1 cellular context compared by ENCODE assay signal in the genomic region with DNA sequence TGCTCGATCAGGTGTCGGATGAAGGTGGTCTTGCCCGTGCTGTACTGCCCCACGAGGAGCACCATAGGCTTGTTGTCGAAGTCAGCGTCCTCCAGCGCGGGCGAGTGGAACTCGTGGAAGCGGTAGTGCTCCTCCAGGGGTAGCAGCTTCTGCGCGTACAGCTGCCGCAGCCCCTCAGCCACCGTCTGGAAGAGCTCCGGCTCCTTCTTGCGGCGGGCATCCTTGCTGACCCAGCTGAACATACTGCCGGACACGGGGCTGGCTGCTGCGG.
TF ChIP-seq lines count a peak whose summit lies in the region.

No MANE protein-coding gene starts in this region.

TF ChIP-seq in K562, 482 proteins besides CTCF, POLR2A, EP300 and RAD21 (continues in another document):
- TF ChIP-seq ZFP36 (IDR thresholded peaks at IDR 0.05; ENCODE audit: low read depth, low read length, partially characterized antibody) (no peak), CSDE1 (IDR thresholded peaks at IDR 0.05) (no peak), MTA3 (IDR thresholded peaks at IDR 0.05; ENCODE audit: borderline replicate concordance) (peak; percentile 75; the same call in 1 of the 2 replicates), BRCA1 (IDR thresholded peaks at IDR 0.05) (no peak), BRCA1 (CRISPR knock-in tag; IDR thresholded peaks at IDR 0.05) (no peak), ETV5 (CRISPR knock-in tag; IDR thresholded peaks at IDR 0.05; ENCODE audit: low read depth) (no peak; the same call in 1 of the 2 replicates), L3MBTL2 (IDR thresholded peaks at IDR 0.05) (peak; percentile 60), ZNF408 (CRISPR knock-in tag; IDR thresholded peaks at IDR 0.05; ENCODE audit: low read depth) (no peak), MBD2 (IDR thresholded peaks at IDR 0.05; ENCODE audit: borderline replicate concordance, low read depth) (no peak), E2F3 (CRISPR knock-in tag; IDR thresholded peaks at IDR 0.05) (0 out of 2 replicates have a peak, but pooled peaks have one; percentile 61), ZNF175 (CRISPR knock-in tag; IDR thresholded peaks at IDR 0.05; ENCODE audit: low read depth) (no peak), RBBP5 (IDR thresholded peaks at IDR 0.05; ENCODE audit: borderline replicate concordance, insufficient read depth, low read length, poor library complexity, severe bottlenecking) (peak; percentile 72), HSF4 (CRISPR knock-in tag; IDR thresholded peaks at IDR 0.05; ENCODE audit: borderline replicate concordance) (no peak), STAT5B (CRISPR knock-in tag; IDR thresholded peaks at IDR 0.05) (no peak), RFX1 (IDR thresholded peaks at IDR 0.05) (no peak), MEF2D (tag; conservative IDR thresholded peaks at IDR 0.05; ENCODE audit: low read depth) (no peak), ZNF699 (CRISPR knock-in tag; IDR thresholded peaks at IDR 0.05; ENCODE audit: insufficient replicate concordance) (no peak), HDAC1 (IDR thresholded peaks at IDR 0.05) (peak in 1 of 2 experiments; percentile 85; a peak in 1 of 4 replicates), SMAD1 (IDR thresholded peaks at IDR 0.05; ENCODE audit: low read depth, low read length, partially characterized antibody) (no peak), SMARCA4 (IDR thresholded peaks at IDR 0.05) (no peak), ZNF212 (CRISPR knock-in tag; IDR thresholded peaks at IDR 0.05) (0 out of 2 replicates have a peak, but pooled peaks have one; percentile 55), HEY1 (CRISPR knock-in tag; IDR thresholded peaks at IDR 0.05; ENCODE audit: borderline replicate concordance) (no peak), YBX1 (IDR thresholded peaks at IDR 0.05) (no peak), MCM5 (IDR thresholded peaks at IDR 0.05; ENCODE audit: low read depth) (no peak), ZBTB7A (IDR thresholded peaks at IDR 0.05; ENCODE audit: borderline replicate concordance, control insufficient read depth, low read depth, low read length) (no peak), SLC30A9 (CRISPR knock-in tag; IDR thresholded peaks at IDR 0.05) (no peak), KLF13 (tag; IDR thresholded peaks at IDR 0.05; ENCODE audit: borderline replicate concordance, low read depth) (0 out of 2 replicates have a peak, but pooled peaks have one; percentile 20), ZNF121 (CRISPR knock-in tag; conservative IDR thresholded peaks at IDR 0.05) (no peak), PHTF2 (CRISPR knock-in tag; IDR thresholded peaks at IDR 0.05) (no peak), HDAC2 (IDR thresholded peaks at IDR 0.05) (peak; percentile 41; the same call in 1 of the 2 replicates), GABPA (tag; conservative IDR thresholded peaks at IDR 0.05; ENCODE audit: low read depth) (no peak), MIER1 (IDR thresholded peaks at IDR 0.05; ENCODE audit: low read depth) (no peak), NUFIP1 (IDR thresholded peaks at IDR 0.05; ENCODE audit: partially characterized antibody) (no peak), FOXK1 (CRISPR knock-in tag; IDR thresholded peaks at IDR 0.05; ENCODE audit: borderline replicate concordance) (peak; percentile 96), KAT7 (CRISPR knock-in tag; IDR thresholded peaks at IDR 0.05; ENCODE audit: borderline replicate concordance) (peak; percentile 65; the same call in 1 of the 2 replicates)
- TF ChIP-seq, protein P1, sequence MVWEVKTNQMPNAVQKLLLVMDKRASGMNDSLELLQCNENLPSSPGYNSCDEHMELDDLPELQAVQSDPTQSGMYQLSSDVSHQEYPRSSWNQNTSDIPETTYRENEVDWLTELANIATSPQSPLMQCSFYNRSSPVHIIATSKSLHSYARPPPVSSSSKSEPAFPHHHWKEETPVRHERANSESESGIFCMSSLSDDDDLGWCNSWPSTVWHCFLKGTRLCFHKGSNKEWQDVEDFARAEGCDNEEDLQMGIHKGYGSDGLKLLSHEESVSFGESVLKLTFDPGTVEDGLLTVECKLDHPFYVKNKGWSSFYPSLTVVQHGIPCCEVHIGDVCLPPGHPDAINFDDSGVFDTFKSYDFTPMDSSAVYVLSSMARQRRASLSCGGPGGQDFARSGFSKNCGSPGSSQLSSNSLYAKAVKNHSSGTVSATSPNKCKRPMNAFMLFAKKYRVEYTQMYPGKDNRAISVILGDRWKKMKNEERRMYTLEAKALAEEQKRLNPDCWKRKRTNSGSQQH (CRISPR knock-in tag; IDR thresholded peaks at IDR 0.05): 0 out of 2 replicates have a peak, but pooled peaks have one; percentile 19
- TF ChIP-seq, protein P2, sequence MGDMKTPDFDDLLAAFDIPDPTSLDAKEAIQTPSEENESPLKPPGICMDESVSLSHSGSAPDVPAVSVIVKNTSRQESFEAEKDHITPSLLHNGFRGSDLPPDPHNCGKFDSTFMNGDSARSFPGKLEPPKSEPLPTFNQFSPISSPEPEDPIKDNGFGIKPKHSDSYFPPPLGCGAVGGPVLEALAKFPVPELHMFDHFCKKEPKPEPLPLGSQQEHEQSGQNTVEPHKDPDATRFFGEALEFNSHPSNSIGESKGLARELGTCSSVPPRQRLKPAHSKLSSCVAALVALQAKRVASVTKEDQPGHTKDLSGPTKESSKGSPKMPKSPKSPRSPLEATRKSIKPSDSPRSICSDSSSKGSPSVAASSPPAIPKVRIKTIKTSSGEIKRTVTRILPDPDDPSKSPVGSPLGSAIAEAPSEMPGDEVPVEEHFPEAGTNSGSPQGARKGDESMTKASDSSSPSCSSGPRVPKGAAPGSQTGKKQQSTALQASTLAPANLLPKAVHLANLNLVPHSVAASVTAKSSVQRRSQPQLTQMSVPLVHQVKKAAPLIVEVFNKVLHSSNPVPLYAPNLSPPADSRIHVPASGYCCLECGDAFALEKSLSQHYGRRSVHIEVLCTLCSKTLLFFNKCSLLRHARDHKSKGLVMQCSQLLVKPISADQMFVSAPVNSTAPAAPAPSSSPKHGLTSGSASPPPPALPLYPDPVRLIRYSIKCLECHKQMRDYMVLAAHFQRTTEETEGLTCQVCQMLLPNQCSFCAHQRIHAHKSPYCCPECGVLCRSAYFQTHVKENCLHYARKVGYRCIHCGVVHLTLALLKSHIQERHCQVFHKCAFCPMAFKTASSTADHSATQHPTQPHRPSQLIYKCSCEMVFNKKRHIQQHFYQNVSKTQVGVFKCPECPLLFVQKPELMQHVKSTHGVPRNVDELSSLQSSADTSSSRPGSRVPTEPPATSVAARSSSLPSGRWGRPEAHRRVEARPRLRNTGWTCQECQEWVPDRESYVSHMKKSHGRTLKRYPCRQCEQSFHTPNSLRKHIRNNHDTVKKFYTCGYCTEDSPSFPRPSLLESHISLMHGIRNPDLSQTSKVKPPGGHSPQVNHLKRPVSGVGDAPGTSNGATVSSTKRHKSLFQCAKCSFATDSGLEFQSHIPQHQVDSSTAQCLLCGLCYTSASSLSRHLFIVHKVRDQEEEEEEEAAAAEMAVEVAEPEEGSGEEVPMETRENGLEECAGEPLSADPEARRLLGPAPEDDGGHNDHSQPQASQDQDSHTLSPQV (IDR thresholded peaks at IDR 0.05): no peak
- TF ChIP-seq, protein P3, sequence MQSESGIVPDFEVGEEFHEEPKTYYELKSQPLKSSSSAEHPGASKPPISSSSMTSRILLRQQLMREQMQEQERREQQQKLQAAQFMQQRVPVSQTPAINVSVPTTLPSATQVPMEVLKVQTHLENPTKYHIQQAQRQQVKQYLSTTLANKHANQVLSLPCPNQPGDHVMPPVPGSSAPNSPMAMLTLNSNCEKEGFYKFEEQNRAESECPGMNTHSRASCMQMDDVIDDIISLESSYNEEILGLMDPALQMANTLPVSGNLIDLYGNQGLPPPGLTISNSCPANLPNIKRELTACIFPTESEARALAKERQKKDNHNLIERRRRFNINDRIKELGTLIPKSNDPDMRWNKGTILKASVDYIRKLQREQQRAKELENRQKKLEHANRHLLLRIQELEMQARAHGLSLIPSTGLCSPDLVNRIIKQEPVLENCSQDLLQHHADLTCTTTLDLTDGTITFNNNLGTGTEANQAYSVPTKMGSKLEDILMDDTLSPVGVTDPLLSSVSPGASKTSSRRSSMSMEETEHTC (IDR thresholded peaks at IDR 0.05): no peak; the same call in 1 of the 2 replicates
- TF ChIP-seq, protein P4, sequence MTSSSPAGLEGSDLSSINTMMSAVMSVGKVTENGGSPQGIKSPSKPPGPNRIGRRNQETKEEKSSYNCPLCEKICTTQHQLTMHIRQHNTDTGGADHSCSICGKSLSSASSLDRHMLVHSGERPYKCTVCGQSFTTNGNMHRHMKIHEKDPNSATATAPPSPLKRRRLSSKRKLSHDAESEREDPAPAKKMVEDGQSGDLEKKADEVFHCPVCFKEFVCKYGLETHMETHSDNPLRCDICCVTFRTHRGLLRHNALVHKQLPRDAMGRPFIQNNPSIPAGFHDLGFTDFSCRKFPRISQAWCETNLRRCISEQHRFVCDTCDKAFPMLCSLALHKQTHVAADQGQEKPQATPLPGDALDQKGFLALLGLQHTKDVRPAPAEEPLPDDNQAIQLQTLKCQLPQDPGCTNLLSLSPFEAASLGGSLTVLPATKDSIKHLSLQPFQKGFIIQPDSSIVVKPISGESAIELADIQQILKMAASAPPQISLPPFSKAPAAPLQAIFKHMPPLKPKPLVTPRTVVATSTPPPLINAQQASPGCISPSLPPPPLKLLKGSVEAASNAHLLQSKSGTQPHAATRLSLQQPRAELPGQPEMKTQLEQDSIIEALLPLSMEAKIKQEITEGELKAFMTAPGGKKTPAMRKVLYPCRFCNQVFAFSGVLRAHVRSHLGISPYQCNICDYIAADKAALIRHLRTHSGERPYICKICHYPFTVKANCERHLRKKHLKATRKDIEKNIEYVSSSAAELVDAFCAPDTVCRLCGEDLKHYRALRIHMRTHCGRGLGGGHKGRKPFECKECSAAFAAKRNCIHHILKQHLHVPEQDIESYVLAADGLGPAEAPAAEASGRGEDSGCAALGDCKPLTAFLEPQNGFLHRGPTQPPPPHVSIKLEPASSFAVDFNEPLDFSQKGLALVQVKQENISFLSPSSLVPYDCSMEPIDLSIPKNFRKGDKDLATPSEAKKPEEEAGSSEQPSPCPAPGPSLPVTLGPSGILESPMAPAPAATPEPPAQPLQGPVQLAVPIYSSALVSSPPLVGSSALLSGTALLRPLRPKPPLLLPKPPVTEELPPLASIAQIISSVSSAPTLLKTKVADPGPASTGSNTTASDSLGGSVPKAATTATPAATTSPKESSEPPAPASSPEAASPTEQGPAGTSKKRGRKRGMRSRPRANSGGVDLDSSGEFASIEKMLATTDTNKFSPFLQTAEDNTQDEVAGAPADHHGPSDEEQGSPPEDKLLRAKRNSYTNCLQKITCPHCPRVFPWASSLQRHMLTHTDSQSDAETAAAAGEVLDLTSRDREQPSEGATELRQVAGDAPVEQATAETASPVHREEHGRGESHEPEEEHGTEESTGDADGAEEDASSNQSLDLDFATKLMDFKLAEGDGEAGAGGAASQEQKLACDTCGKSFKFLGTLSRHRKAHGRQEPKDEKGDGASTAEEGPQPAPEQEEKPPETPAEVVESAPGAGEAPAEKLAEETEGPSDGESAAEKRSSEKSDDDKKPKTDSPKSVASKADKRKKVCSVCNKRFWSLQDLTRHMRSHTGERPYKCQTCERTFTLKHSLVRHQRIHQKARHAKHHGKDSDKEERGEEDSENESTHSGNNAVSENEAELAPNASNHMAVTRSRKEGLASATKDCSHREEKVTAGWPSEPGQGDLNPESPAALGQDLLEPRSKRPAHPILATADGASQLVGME (CRISPR knock-in tag; IDR thresholded peaks at IDR 0.05): peak; percentile 75; the same call in 1 of the 2 replicates
- TF ChIP-seq, protein P5, sequence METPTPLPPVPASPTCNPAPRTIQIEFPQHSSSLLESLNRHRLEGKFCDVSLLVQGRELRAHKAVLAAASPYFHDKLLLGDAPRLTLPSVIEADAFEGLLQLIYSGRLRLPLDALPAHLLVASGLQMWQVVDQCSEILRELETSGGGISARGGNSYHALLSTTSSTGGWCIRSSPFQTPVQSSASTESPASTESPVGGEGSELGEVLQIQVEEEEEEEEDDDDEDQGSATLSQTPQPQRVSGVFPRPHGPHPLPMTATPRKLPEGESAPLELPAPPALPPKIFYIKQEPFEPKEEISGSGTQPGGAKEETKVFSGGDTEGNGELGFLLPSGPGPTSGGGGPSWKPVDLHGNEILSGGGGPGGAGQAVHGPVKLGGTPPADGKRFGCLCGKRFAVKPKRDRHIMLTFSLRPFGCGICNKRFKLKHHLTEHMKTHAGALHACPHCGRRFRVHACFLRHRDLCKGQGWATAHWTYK (CRISPR knock-in tag; IDR thresholded peaks at IDR 0.05): peak; percentile 76; the same call in 1 of the 2 replicates
- TF ChIP-seq, protein P6, sequence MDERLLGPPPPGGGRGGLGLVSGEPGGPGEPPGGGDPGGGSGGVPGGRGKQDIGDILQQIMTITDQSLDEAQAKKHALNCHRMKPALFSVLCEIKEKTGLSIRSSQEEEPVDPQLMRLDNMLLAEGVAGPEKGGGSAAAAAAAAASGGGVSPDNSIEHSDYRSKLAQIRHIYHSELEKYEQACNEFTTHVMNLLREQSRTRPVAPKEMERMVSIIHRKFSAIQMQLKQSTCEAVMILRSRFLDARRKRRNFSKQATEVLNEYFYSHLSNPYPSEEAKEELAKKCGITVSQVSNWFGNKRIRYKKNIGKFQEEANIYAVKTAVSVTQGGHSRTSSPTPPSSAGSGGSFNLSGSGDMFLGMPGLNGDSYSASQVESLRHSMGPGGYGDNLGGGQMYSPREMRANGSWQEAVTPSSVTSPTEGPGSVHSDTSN (CRISPR knock-in tag; IDR thresholded peaks at IDR 0.05; ENCODE audit: low read depth): no peak
- TF ChIP-seq, protein P6 (tag; conservative IDR thresholded peaks at IDR 0.05; ENCODE audit: low read depth): no peak
- TF ChIP-seq, protein P7, sequence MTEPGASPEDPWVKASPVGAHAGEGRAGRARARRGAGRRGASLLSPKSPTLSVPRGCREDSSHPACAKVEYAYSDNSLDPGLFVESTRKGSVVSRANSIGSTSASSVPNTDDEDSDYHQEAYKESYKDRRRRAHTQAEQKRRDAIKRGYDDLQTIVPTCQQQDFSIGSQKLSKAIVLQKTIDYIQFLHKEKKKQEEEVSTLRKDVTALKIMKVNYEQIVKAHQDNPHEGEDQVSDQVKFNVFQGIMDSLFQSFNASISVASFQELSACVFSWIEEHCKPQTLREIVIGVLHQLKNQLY (CRISPR knock-in tag; conservative IDR thresholded peaks at IDR 0.05): 0 out of 4 replicates have a peak, but pooled peaks have one; percentile 46 to 63
- TF ChIP-seq, protein P8, sequence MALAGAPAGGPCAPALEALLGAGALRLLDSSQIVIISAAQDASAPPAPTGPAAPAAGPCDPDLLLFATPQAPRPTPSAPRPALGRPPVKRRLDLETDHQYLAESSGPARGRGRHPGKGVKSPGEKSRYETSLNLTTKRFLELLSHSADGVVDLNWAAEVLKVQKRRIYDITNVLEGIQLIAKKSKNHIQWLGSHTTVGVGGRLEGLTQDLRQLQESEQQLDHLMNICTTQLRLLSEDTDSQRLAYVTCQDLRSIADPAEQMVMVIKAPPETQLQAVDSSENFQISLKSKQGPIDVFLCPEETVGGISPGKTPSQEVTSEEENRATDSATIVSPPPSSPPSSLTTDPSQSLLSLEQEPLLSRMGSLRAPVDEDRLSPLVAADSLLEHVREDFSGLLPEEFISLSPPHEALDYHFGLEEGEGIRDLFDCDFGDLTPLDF (CRISPR knock-in tag; IDR thresholded peaks at IDR 0.05): no peak
